In the genomic region with DNA sequence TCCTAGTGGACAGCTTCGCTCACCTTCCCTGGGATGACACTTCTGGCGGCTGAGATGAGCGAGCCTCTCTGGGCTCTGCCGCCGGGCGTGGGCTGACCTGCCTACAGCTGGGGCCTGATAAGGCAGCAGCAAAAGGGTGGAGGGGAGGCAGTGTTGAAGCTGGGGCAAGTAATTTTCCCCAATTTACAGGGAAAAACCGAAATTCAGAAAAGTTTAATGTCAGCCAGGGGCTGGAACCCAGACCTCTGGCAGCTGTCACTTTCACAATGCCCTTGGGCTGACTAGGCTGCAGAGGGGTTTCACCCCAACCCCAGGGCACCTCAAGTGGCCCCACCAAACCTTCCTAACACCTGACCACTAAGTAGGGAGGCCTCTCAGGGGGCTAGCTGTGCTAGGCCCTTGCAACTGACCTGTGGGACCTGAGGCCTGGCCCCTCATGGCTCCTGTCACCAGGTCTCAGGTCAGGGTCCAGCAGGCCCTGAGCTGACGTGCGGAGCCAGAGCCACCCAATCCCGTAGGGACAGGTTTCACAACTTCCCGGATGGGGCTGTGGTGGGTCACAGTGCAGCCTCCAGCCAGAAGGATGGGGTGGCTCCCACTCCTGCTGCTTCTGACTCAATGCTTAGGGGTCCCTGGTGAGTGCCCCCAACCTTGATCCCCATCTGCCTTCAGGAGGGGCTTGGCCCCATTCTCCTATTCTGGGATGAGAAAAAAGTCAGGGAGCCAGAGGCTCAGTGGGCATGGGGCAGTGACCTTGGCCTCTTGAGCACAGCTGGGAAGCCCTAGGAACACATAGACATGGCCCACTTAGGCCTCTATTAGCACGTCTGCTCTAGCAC, we compare ENCODE assay signal across 9 cellular contexts. TPM values are rescaled to one million over a fixed set of nuclear protein-coding genes. Genes with fewer than 3 reads are reported as not detected.
DNase-seq lines count a peak whose midpoint lies in the region; ATAC-seq and TF ChIP-seq lines count a peak whose summit lies in the region.
"Not testable (repeated sequence)": the region's sequence is repeated elsewhere in the genome, so short reads cannot be mapped to it uniquely, and the experiment has no call there.
"Had no signal": no experiment of that assay in that cellular context is flagged by ENCODE, and none has a peak within 500 bp of the region (broad histone marks: within the 10 kb centered on the region; RNA-seq: fewer than 3 reads in every experiment).

No MANE protein-coding gene starts in this region.

- H3K27me3 ChIP-seq in OCI-LY3 (ENCODE audit: low read depth, low read length); kidney epithelial cell (ENCODE audit: control insufficient read depth, insufficient read depth, low read length); vagina: not testable (repeated sequence)

- H3K4me3 Mint-ChIP-seq in endothelial cell (ENCODE audit: unreplicated experiment); progenitor cell of endocrine pancreas (ENCODE audit: low read depth): not testable (repeated sequence)

- ATAC-seq in GM18498 (IDR thresholded peaks at IDR 0.05; ENCODE audit: unreplicated experiment), result peak; percentile 4
- peak; percentile 1 for ATAC-seq in HG02938 (IDR thresholded peaks at IDR 0.05; ENCODE audit: unreplicated experiment)

- not testable (repeated sequence) for TF ChIP-seq POLR2A in vagina (IDR thresholded peaks at IDR 0.05)

- H3K4me1 ChIP-seq in OCI-LY3 (ENCODE audit: low read length) (peaks cover 15% of the 10 kb centered on the region), vagina (peaks cover 40% of the 10 kb centered on the region)

- peaks cover 19% of the 10 kb centered on the region for H3K79me2 ChIP-seq in OCI-LY3 (ENCODE audit: low read length)

- not testable (repeated sequence) for H3K27me3 Mint-ChIP-seq in endothelial cell (ENCODE audit: unreplicated experiment); progenitor cell of endocrine pancreas

- H3K9ac ChIP-seq in OCI-LY3 (ENCODE audit: low read length), result peak overlapping the region; percentile 79

- intact Hi-C loops in vagina (cut with DNase I), result not testable (repeated sequence)

- peak overlapping the region; percentile 39 for H3K27ac ChIP-seq in OCI-LY3 (ENCODE audit: low read length)
- peak overlapping the region; percentile 88 for H3K27ac ChIP-seq in vagina

- H3K36me3 ChIP-seq in OCI-LY3 (replicated peaks; ENCODE audit: low read depth, low read length); kidney epithelial cell (ENCODE audit: control insufficient read depth, insufficient read depth, low read length); vagina: not testable (repeated sequence)

- H2AFZ ChIP-seq in OCI-LY3 (ENCODE audit: low read depth, low read length), result peak overlapping the region; percentile 75; the same call in 1 of the 2 replicates

- H3K9me3 Mint-ChIP-seq in endothelial cell (ENCODE audit: unreplicated experiment); progenitor cell of endocrine pancreas (ENCODE audit: low read depth): not testable (repeated sequence)

- not testable (repeated sequence) for H3K9me3 ChIP-seq in OCI-LY3 (ENCODE audit: insufficient read depth, low read length); vagina

- H3K4me3 ChIP-seq in OCI-LY3 (ENCODE audit: low read length) (peak overlapping the region; percentile 80), kidney epithelial cell (ENCODE audit: low read depth, low read length) (peak overlapping the region; percentile 67), vagina (peak overlapping the region; percentile 64 to 81)

- H3K4me2 ChIP-seq in OCI-LY3 (ENCODE audit: low read length), result peak overlapping the region; percentile 61

- TF ChIP-seq CTCF in OCI-LY3 (IDR thresholded peaks at IDR 0.05; ENCODE audit: low read depth, low read length); endothelial cell (IDR thresholded peaks at IDR 0.05; ENCODE audit: unreplicated experiment); kidney epithelial cell (IDR thresholded peaks at IDR 0.05; ENCODE audit: insufficient read depth, low read length, poor library complexity, severe bottlenecking); progenitor cell of endocrine pancreas (IDR thresholded peaks at IDR 0.05; ENCODE audit: unreplicated experiment); vagina (IDR thresholded peaks at IDR 0.05): not testable (repeated sequence)

- not testable (repeated sequence) for H3K4me1 Mint-ChIP-seq in endothelial cell (ENCODE audit: unreplicated experiment); progenitor cell of endocrine pancreas (ENCODE audit: low read depth)

- DNase-seq in activated T-helper 9 cell treated with anti-CD3 and anti-CD28 coated beads, Interleukin-2, amount 50 U/mL, for 16 hours (ENCODE audit: low read depth), result peak; percentile 8
- DNase-seq in endothelial cell (ENCODE audit: low spot score) (peak; percentile 17), progenitor cell of endocrine pancreas (ENCODE audit: low spot score, unreplicated experiment) (peak; percentile 41), vagina (ENCODE audit: extremely low spot score in 2 of 2) (peak; percentile 94 to 99)
- not testable (repeated sequence) for DNase-seq in kidney epithelial cell (ENCODE audit: low read depth)

- H3K36me3 Mint-ChIP-seq in endothelial cell (ENCODE audit: low read depth, unreplicated experiment); progenitor cell of endocrine pancreas (ENCODE audit: insufficient read depth): not testable (repeated sequence)

- H3K27ac Mint-ChIP-seq in endothelial cell (ENCODE audit: unreplicated experiment); progenitor cell of endocrine pancreas: not testable (repeated sequence)

- not testable (repeated sequence) for H4K20me1 ChIP-seq in OCI-LY3 (ENCODE audit: insufficient read depth, low read length)

RNA-seq across cellular contexts. Expression of a gene that starts 21.5 kb away (rescaled TPM):
- 3,428 TPM for total RNA-seq in endothelial cell (ENCODE audit: unreplicated experiment)
- total RNA-seq in kidney epithelial cell, result under 0.01 TPM in 2 replicates
- total RNA-seq in progenitor cell of endocrine pancreas, result 3,923 and 3,957 TPM in 2 replicates
- 19,908 TPM for total RNA-seq in vagina
- total RNA-seq: H4 had no signal

RNA-seq across cellular contexts. Expression of a gene that starts 31.9 kb away (rescaled TPM):
- total RNA-seq in endothelial cell (ENCODE audit: unreplicated experiment) (41.8 TPM), kidney epithelial cell (50.3 and 50.6 TPM in 2 replicates), progenitor cell of endocrine pancreas (100 TPM in 2 replicates), vagina (45.9 TPM)

Comparison
In these comparisons a context has a peak if more than half of its experiments do, and no peak if none do; other contexts are left out.
1. RNA of a gene that starts 21.5 kb away (total RNA-seq): 19,908 TPM in vagina (single experiment), 3,923 to 3,957 TPM in progenitor cell of endocrine pancreas and 3,428 TPM in endothelial cell (single experiment); under 0.01 TPM in kidney epithelial cell; every median in the first group is over 1,000 times any median in the second.
2. Peak in every context shown above with its lines, with median percentiles within 50 percentile points of each other: H3K4me3 ChIP-seq.